ENCODE assay signal across 18 cellular contexts in genomic region chr11:35403765-35404396, GRCh38. TPM values are rescaled to one million over a fixed set of nuclear protein-coding genes. Genes with fewer than 3 reads are reported as not detected.
"Had no signal": no experiment of that assay in that cellular context is flagged by ENCODE, and none has a peak within 500 bp of the region (broad histone marks: within the 10 kb centered on the region; RNA-seq: fewer than 3 reads in every experiment).

No MANE protein-coding gene starts in this region.

- H3K4me1 ChIP-seq: tibial artery, uterus had no signal

- H3K9me3 Mint-ChIP-seq: activated B cell treated with CpG ODN at 0.5 μM for 24 hours; activated CD4-positive, alpha-beta memory T cell treated with anti-CD3 and anti-CD28 coated beads, Interleukin-2, amount 10 ng/mL, durations not matched to agents 7 days and 5 days; activated naive CD8-positive, alpha-beta T cell treated with anti-CD3 and anti-CD28 coated beads for 36 hours; effector memory CD8-positive, alpha-beta T cell; nephron progenitor cell had no signal

- DNase-seq: activated B cell treated with CpG ODN at 0.5 μM for 24 hours; activated CD4-positive, alpha-beta memory T cell treated with anti-CD3 and anti-CD28 coated beads, Interleukin-2, amount 10 ng/mL, durations not matched to agents 7 days and 5 days; activated CD8-positive, alpha-beta memory T cell treated with anti-CD3 and anti-CD28 coated beads, Interleukin-2, amount 10 ng/mL, durations not matched to agents 7 days and 5 days; activated naive CD4-positive, alpha-beta T cell; activated naive CD8-positive, alpha-beta T cell treated with anti-CD3 and anti-CD28 coated beads for 36 hours; amniotic stem cell; effector memory CD8-positive, alpha-beta T cell; occipital lobe; stimulated activated CD4-positive, alpha-beta T cell treated with anti-CD3 and anti-CD28 coated beads, Interleukin-12 subunit alpha, Interleukin-12 subunit beta, amount 100 ng/mL, for 4 hours; stimulated activated CD4-positive, alpha-beta T cell treated with anti-CD3 and anti-CD28 coated beads, Interleukin-1b, Interleukin-23, amount 100 ng/mL, for 48 hours; stimulated activated naive CD4-positive, alpha-beta T cell treated with Interleukin-2 at 50 U/mL for 16 hours; T-helper 2 cell; tibial artery had no signal

- H3K27me3 ChIP-seq: hepatocyte, uterus had no signal

- H3K4me1 Mint-ChIP-seq: activated B cell treated with CpG ODN at 0.5 μM for 24 hours; activated CD4-positive, alpha-beta memory T cell treated with anti-CD3 and anti-CD28 coated beads, Interleukin-2, amount 10 ng/mL, durations not matched to agents 7 days and 5 days; activated CD8-positive, alpha-beta memory T cell treated with anti-CD3 and anti-CD28 coated beads, Interleukin-2, amount 10 ng/mL, durations not matched to agents 7 days and 5 days; activated naive CD8-positive, alpha-beta T cell treated with anti-CD3 and anti-CD28 coated beads for 36 hours had no signal

- H3K9me3 ChIP-seq: tibial artery, uterus had no signal

- H3K36me3 Mint-ChIP-seq: activated CD8-positive, alpha-beta memory T cell treated with anti-CD3 and anti-CD28 coated beads, Interleukin-2, amount 10 ng/mL, durations not matched to agents 7 days and 5 days; activated naive CD8-positive, alpha-beta T cell treated with anti-CD3 and anti-CD28 coated beads for 36 hours had no signal

- H3K27ac ChIP-seq: hepatocyte, tibial artery, uterus had no signal

- H3K4me3 ChIP-seq: hepatocyte, tibial artery, uterus had no signal

- H3K4me3 Mint-ChIP-seq: activated B cell treated with CpG ODN at 0.5 μM for 24 hours; activated CD4-positive, alpha-beta memory T cell treated with anti-CD3 and anti-CD28 coated beads, Interleukin-2, amount 10 ng/mL, durations not matched to agents 7 days and 5 days; activated CD8-positive, alpha-beta memory T cell treated with anti-CD3 and anti-CD28 coated beads, Interleukin-2, amount 10 ng/mL, durations not matched to agents 7 days and 5 days; activated naive CD8-positive, alpha-beta T cell treated with anti-CD3 and anti-CD28 coated beads for 36 hours; nephron progenitor cell had no signal

- ATAC-seq: activated CD8-positive, alpha-beta memory T cell treated with anti-CD3 and anti-CD28 coated beads, Interleukin-2, amount 10 ng/mL, durations not matched to agents 7 days and 5 days; effector memory CD8-positive, alpha-beta T cell had no signal

- H3K36me3 ChIP-seq: tibial artery, uterus had no signal

- H3K27ac Mint-ChIP-seq: activated B cell treated with CpG ODN at 0.5 μM for 24 hours; activated CD4-positive, alpha-beta memory T cell treated with anti-CD3 and anti-CD28 coated beads, Interleukin-2, amount 10 ng/mL, durations not matched to agents 7 days and 5 days; activated CD8-positive, alpha-beta memory T cell treated with anti-CD3 and anti-CD28 coated beads, Interleukin-2, amount 10 ng/mL, durations not matched to agents 7 days and 5 days; activated naive CD8-positive, alpha-beta T cell treated with anti-CD3 and anti-CD28 coated beads for 36 hours; effector memory CD8-positive, alpha-beta T cell; nephron progenitor cell had no signal

RNA-seq across cellular contexts. Expression of gene SLC1A2, which starts 15.5 kb away (rescaled TPM):
- total RNA-seq: activated B cell treated with CpG ODN at 0.5 μM for 24 hours; activated CD4-positive, alpha-beta memory T cell treated with anti-CD3 and anti-CD28 coated beads, Interleukin-2, amount 10 ng/mL, durations not matched to agents 7 days and 5 days; activated CD8-positive, alpha-beta memory T cell treated with anti-CD3 and anti-CD28 coated beads, Interleukin-2, amount 10 ng/mL, durations not matched to agents 7 days and 5 days; dermis microvascular lymphatic vessel endothelial cell had no signal
- polyA plus RNA-seq: mammary epithelial cell had no signal
